Comparison of ENCODE assay signal across 18 cellular contexts in genomic region chr1:17662296-17662695, GRCh38.
"Had no signal": no experiment of that assay in that cellular context is flagged by ENCODE, and none has a peak within 500 bp of the region (broad histone marks: within the 10 kb centered on the region; RNA-seq: fewer than 3 reads in every experiment).

No MANE protein-coding gene starts in this region.

- H3K4me1 Mint-ChIP-seq: activated CD4-positive, alpha-beta memory T cell treated with anti-CD3 and anti-CD28 coated beads, Interleukin-2, amount 10 ng/mL, durations not matched to agents 7 days and 5 days; activated CD4-positive, alpha-beta T cell treated with anti-CD3 and anti-CD28 coated beads, Interleukin-2, amount 10 ng/mL, durations not matched to agents 7 days and 5 days; activated naive CD4-positive, alpha-beta T cell treated with anti-CD3 and anti-CD28 coated beads, Interleukin-2, amount 10 ng/mL, durations not matched to agents 7 days and 5 days; activated naive CD8-positive, alpha-beta T cell treated with anti-CD3 and anti-CD28 coated beads, Interleukin-2, amount 10 ng/mL, durations not matched to agents 7 days and 5 days; T-cell had no signal

- H3K4me3 Mint-ChIP-seq: activated CD4-positive, alpha-beta memory T cell treated with anti-CD3 and anti-CD28 coated beads, Interleukin-2, amount 10 ng/mL, durations not matched to agents 7 days and 5 days; activated CD4-positive, alpha-beta T cell treated with anti-CD3 and anti-CD28 coated beads, Interleukin-2, amount 10 ng/mL, durations not matched to agents 7 days and 5 days; activated naive CD4-positive, alpha-beta T cell treated with anti-CD3 and anti-CD28 coated beads, Interleukin-2, amount 10 ng/mL, durations not matched to agents 7 days and 5 days; activated naive CD8-positive, alpha-beta T cell treated with anti-CD3 and anti-CD28 coated beads, Interleukin-2, amount 10 ng/mL, durations not matched to agents 7 days and 5 days; activated T-cell treated with anti-CD3 and anti-CD28 coated beads, Interleukin-2, amount 50 U/mL, for 24 hours; activated T-cell treated with anti-CD3 and anti-CD28 coated beads, Interleukin-2, amount 50 U/mL, for 72 hours; effector memory CD8-positive, alpha-beta T cell; T-cell; T-helper 1 cell treated with Interleukin-12 subunit alpha and Interleukin-12 subunit beta and Interleukin-4 antibody, amounts not matched to agents 30 μg/mL and 1 μg/mL, for 36 hours had no signal

- H3K9me3 ChIP-seq: esophagus muscularis mucosa, gastrocnemius medialis had no signal

- H3K9me3 Mint-ChIP-seq: activated CD4-positive, alpha-beta memory T cell treated with anti-CD3 and anti-CD28 coated beads, Interleukin-2, amount 10 ng/mL, durations not matched to agents 7 days and 5 days; activated CD4-positive, alpha-beta T cell treated with anti-CD3 and anti-CD28 coated beads, Interleukin-2, amount 10 ng/mL, durations not matched to agents 7 days and 5 days; activated naive CD4-positive, alpha-beta T cell treated with anti-CD3 and anti-CD28 coated beads, Interleukin-2, amount 10 ng/mL, durations not matched to agents 7 days and 5 days; activated naive CD4-positive, alpha-beta T cell treated with anti-CD3 and anti-CD28 coated beads, Interleukin-2, amount 50 U/mL, for 72 hours; activated naive CD8-positive, alpha-beta T cell treated with anti-CD3 and anti-CD28 coated beads, Interleukin-2, amount 10 ng/mL, durations not matched to agents 7 days and 5 days; activated T-cell treated with anti-CD3 and anti-CD28 coated beads, Interleukin-2, amount 50 U/mL, for 24 hours; activated T-cell treated with anti-CD3 and anti-CD28 coated beads, Interleukin-2, amount 50 U/mL, for 72 hours; effector memory CD8-positive, alpha-beta T cell; T-cell; T-helper 1 cell treated with Interleukin-12 subunit alpha and Interleukin-12 subunit beta and Interleukin-4 antibody, amounts not matched to agents 30 μg/mL and 1 μg/mL, for 36 hours had no signal

- H3K4me1 ChIP-seq: esophagus muscularis mucosa, foreskin keratinocyte, gastrocnemius medialis had no signal

- FAIRE-seq: astrocyte, colon had no signal

- H3K36me3 Mint-ChIP-seq: activated naive CD4-positive, alpha-beta T cell treated with anti-CD3 and anti-CD28 coated beads, Interleukin-2, amount 10 ng/mL, durations not matched to agents 7 days and 5 days; activated naive CD4-positive, alpha-beta T cell treated with anti-CD3 and anti-CD28 coated beads, Interleukin-2, amount 50 U/mL, for 72 hours; activated naive CD8-positive, alpha-beta T cell treated with anti-CD3 and anti-CD28 coated beads, Interleukin-2, amount 10 ng/mL, durations not matched to agents 7 days and 5 days; T-cell had no signal

- H3K27me3 Mint-ChIP-seq: activated CD4-positive, alpha-beta memory T cell treated with anti-CD3 and anti-CD28 coated beads, Interleukin-2, amount 10 ng/mL, durations not matched to agents 7 days and 5 days; activated CD4-positive, alpha-beta T cell treated with anti-CD3 and anti-CD28 coated beads, Interleukin-2, amount 10 ng/mL, durations not matched to agents 7 days and 5 days; activated naive CD4-positive, alpha-beta T cell treated with anti-CD3 and anti-CD28 coated beads, Interleukin-2, amount 10 ng/mL, durations not matched to agents 7 days and 5 days; activated naive CD8-positive, alpha-beta T cell treated with anti-CD3 and anti-CD28 coated beads, Interleukin-2, amount 10 ng/mL, durations not matched to agents 7 days and 5 days; activated T-cell treated with anti-CD3 and anti-CD28 coated beads, Interleukin-2, amount 50 U/mL, for 24 hours had no signal

- ATAC-seq: activated T-cell treated with anti-CD3 and anti-CD28 coated beads, Interleukin-2, amount 50 U/mL, for 72 hours; effector memory CD8-positive, alpha-beta T cell had no signal

- H3K27me3 ChIP-seq: esophagus muscularis mucosa, foreskin keratinocyte, gastrocnemius medialis had no signal

- DNase-seq: activated gamma-delta T cell, amniotic stem cell, cortex of kidney, foreskin keratinocyte had no signal

- H3K27ac Mint-ChIP-seq: activated CD4-positive, alpha-beta memory T cell treated with anti-CD3 and anti-CD28 coated beads, Interleukin-2, amount 10 ng/mL, durations not matched to agents 7 days and 5 days; activated CD4-positive, alpha-beta T cell treated with anti-CD3 and anti-CD28 coated beads, Interleukin-2, amount 10 ng/mL, durations not matched to agents 7 days and 5 days; activated naive CD4-positive, alpha-beta T cell treated with anti-CD3 and anti-CD28 coated beads, Interleukin-2, amount 10 ng/mL, durations not matched to agents 7 days and 5 days; activated naive CD4-positive, alpha-beta T cell treated with anti-CD3 and anti-CD28 coated beads, Interleukin-2, amount 50 U/mL, for 72 hours; activated naive CD8-positive, alpha-beta T cell treated with anti-CD3 and anti-CD28 coated beads, Interleukin-2, amount 10 ng/mL, durations not matched to agents 7 days and 5 days; activated T-cell treated with anti-CD3 and anti-CD28 coated beads, Interleukin-2, amount 50 U/mL, for 24 hours; activated T-cell treated with anti-CD3 and anti-CD28 coated beads, Interleukin-2, amount 50 U/mL, for 72 hours; effector memory CD8-positive, alpha-beta T cell; T-cell; T-helper 1 cell treated with Interleukin-12 subunit alpha and Interleukin-12 subunit beta and Interleukin-4 antibody, amounts not matched to agents 30 μg/mL and 1 μg/mL, for 36 hours had no signal

- H3K4me3 ChIP-seq: esophagus muscularis mucosa, gastrocnemius medialis had no signal

- H3K27ac ChIP-seq: esophagus muscularis mucosa, foreskin keratinocyte, gastrocnemius medialis had no signal
